8 cellular contexts compared by ENCODE assay signal in genomic region chr10:69515699-69516547, GRCh38. TPM values are rescaled to one million over a fixed set of nuclear protein-coding genes. Genes with fewer than 3 reads are reported as not detected.
DNase-seq lines count a peak whose midpoint lies in the region; ATAC-seq lines count a peak whose summit lies in the region.

No MANE protein-coding gene starts in this region.

- no peak overlapping the region for H3K27ac Mint-ChIP-seq in memory B cell

- DNase-seq in G401 (ENCODE audit: low spot score) (peak; percentile 89), NCI-H748 treated with DMSO at 0.1 percent for 48 hours (lab: John Stamatoyannopoulos, UW) (peak; percentile 57), dermis microvascular lymphatic vessel endothelial cell (ENCODE audit: low read depth in 2 of 2) (peak; percentile 45 to 65), memory B cell (ENCODE audit: low spot score in 2 of 2) (peak; percentile 58 to 65)
- DNase-seq in activated CD4-positive, alpha-beta T cell treated with anti-CD3 and anti-CD28 coated beads, Interleukin-2, amount 50 U/mL, for 48 hours = peak; percentile 81 to 84
- DNase-seq in stimulated activated CD8-positive, alpha-beta memory T cell treated with anti-CD3 and anti-CD28 coated beads, Interleukin-2, amount 100 ng/mL, for 48 hours (ENCODE audit: low read depth in 2 of 2) = peak; percentile 57 to 73

- H3K36me3 Mint-ChIP-seq in memory B cell = no peaks in the 10 kb centered on the region

- H3K4me3 Mint-ChIP-seq in memory B cell = no peak overlapping the region

- ATAC-seq in HG03103 (IDR thresholded peaks at IDR 0.05; ENCODE audit: low read depth, unreplicated experiment) = peak; percentile 58
- peak; percentile 87 for ATAC-seq in memory B cell (ENCODE audit: low read depth)
- ATAC-seq in GM18858 (IDR thresholded peaks at IDR 0.05; ENCODE audit: unreplicated experiment) = no peak

- H3K9me3 Mint-ChIP-seq in memory B cell = no peaks in the 10 kb centered on the region

- H3K27me3 Mint-ChIP-seq in memory B cell = peaks cover 15% of the 10 kb centered on the region

- in situ Hi-C loops in G401 (cut with HindIII; ENCODE audit: low sequenced_read_pairs) = no loop called here

- no peaks in the 10 kb centered on the region for H3K4me1 Mint-ChIP-seq in memory B cell

RNA-seq across cellular contexts. Expression of gene NEUROG3, which starts 57.3 kb away (rescaled TPM):
- not detected in 2 replicates for total RNA-seq in G401 (2014; rRNA removed; shearing (Covaris generic))
- total RNA-seq in dermis microvascular lymphatic vessel endothelial cell = not detected in 2 replicates
